Comparison of ENCODE assay signal across 1 cellular context in genomic region chr2:69559696-69560482, GRCh38.
TF ChIP-seq lines count a peak whose summit lies in the region.

No MANE protein-coding gene starts in this region.

TF ChIP-seq in HepG2, 621 proteins besides CTCF, POLR2A, EP300 and RAD21 (continued from another document and continues in another):
- TF ChIP-seq ZBTB14 (CRISPR knock-in tag; IDR thresholded peaks at IDR 0.05) = no peak
- TF ChIP-seq IRF1 (CRISPR knock-in tag; IDR thresholded peaks at IDR 0.05; ENCODE audit: low read depth) = no peak
- peak; percentile 65; the same call in 1 of the 2 replicates for TF ChIP-seq ZNF331 (CRISPR knock-in tag; IDR thresholded peaks at IDR 0.05)
- no peak for TF ChIP-seq ZNF883 (CRISPR knock-in tag; IDR thresholded peaks at IDR 0.05; ENCODE audit: not compliant biosample characterization)
- no peak for TF ChIP-seq ZNF446 (CRISPR knock-in tag; IDR thresholded peaks at IDR 0.05)
- no peak for TF ChIP-seq ZNF230 (CRISPR knock-in tag; IDR thresholded peaks at IDR 0.05)
- TF ChIP-seq ZNF782 (CRISPR knock-in tag; IDR thresholded peaks at IDR 0.05; ENCODE audit: borderline replicate concordance) = peak; percentile 64; the same call in 1 of the 2 replicates
- TF ChIP-seq CERS6 (CRISPR knock-in tag; IDR thresholded peaks at IDR 0.05) = no peak
- TF ChIP-seq ZBTB33 (CRISPR knock-in tag; IDR thresholded peaks at IDR 0.05) = peak; percentile 61; the same call in 1 of the 2 replicates
- no peak for TF ChIP-seq ZNF552 (CRISPR knock-in tag; IDR thresholded peaks at IDR 0.05; ENCODE audit: borderline replicate concordance)
- peak; percentile 89; the same call in 1 of the 2 replicates for TF ChIP-seq ZNF580 (CRISPR knock-in tag; IDR thresholded peaks at IDR 0.05; ENCODE audit: borderline replicate concordance, low read depth)
- TF ChIP-seq ATF2 (CRISPR knock-in tag; IDR thresholded peaks at IDR 0.05) = 0 out of 2 replicates have a peak, but pooled peaks have one; percentile 30
- TF ChIP-seq ONECUT2 (CRISPR knock-in tag; IDR thresholded peaks at IDR 0.05) = no peak
- 0 out of 2 replicates have a peak, but pooled peaks have one; percentile 25 for TF ChIP-seq ZFP1 (CRISPR knock-in tag; IDR thresholded peaks at IDR 0.05)
- 0 out of 2 replicates have a peak, but pooled peaks have one; percentile 14 for TF ChIP-seq ZBTB25 (CRISPR knock-in tag; IDR thresholded peaks at IDR 0.05)
- TF ChIP-seq ZNF747 (CRISPR knock-in tag; IDR thresholded peaks at IDR 0.05; ENCODE audit: borderline replicate concordance) = no peak
- TF ChIP-seq BCLAF1 (IDR thresholded peaks at IDR 0.05) = no peak
- TF ChIP-seq MED8 (CRISPR knock-in tag; IDR thresholded peaks at IDR 0.05; ENCODE audit: insufficient replicate concordance) = no peak
- TF ChIP-seq ZNF530 (CRISPR knock-in tag; IDR thresholded peaks at IDR 0.05; ENCODE audit: low read depth) = no peak
- no peak for TF ChIP-seq RFXANK (CRISPR knock-in tag; IDR thresholded peaks at IDR 0.05)
- TF ChIP-seq MXI1 (IDR thresholded peaks at IDR 0.05; ENCODE audit: borderline replicate concordance, low read depth, low read length) = peak; percentile 31; the same call in 1 of the 3 replicates
- TF ChIP-seq KDM3A (CRISPR knock-in tag; IDR thresholded peaks at IDR 0.05; ENCODE audit: low read depth) = 0 out of 2 replicates have a peak, but pooled peaks have one; percentile 50
- TF ChIP-seq ZNF543 (CRISPR knock-in tag; IDR thresholded peaks at IDR 0.05) = no peak
- TF ChIP-seq BCL6 (CRISPR knock-in tag; IDR thresholded peaks at IDR 0.05) = no peak
- no peak for TF ChIP-seq PAXIP1 (CRISPR knock-in tag; conservative IDR thresholded peaks at IDR 0.05)
- no peak for TF ChIP-seq GABPB1 (CRISPR knock-in tag; IDR thresholded peaks at IDR 0.05)
- TF ChIP-seq KLF9 (CRISPR knock-in tag; IDR thresholded peaks at IDR 0.05; ENCODE audit: low read depth) = 0 out of 2 replicates have a peak, but pooled peaks have one; percentile 34
- TF ChIP-seq ZNF256 (CRISPR knock-in tag; conservative IDR thresholded peaks at IDR 0.05) = no peak
- peak; percentile 69 for TF ChIP-seq IKZF5 (CRISPR knock-in tag; IDR thresholded peaks at IDR 0.05)
- no peak for TF ChIP-seq ZHX2 (IDR thresholded peaks at IDR 0.05; ENCODE audit: low read depth)
- no peak for TF ChIP-seq ZHX2 (CRISPR knock-in tag; IDR thresholded peaks at IDR 0.05; ENCODE audit: borderline replicate concordance)
- TF ChIP-seq ZMAT3 (CRISPR knock-in tag; conservative IDR thresholded peaks at IDR 0.05) = 0 out of 2 replicates have a peak, but pooled peaks have one; percentile 25
- no peak for TF ChIP-seq ZNF816 (CRISPR knock-in tag; IDR thresholded peaks at IDR 0.05; ENCODE audit: borderline replicate concordance)
- no peak for TF ChIP-seq SOX13 (IDR thresholded peaks at IDR 0.05)
- TF ChIP-seq SOX13 (CRISPR knock-in tag; conservative IDR thresholded peaks at IDR 0.05 in 1 of 2, IDR thresholded peaks at IDR 0.05 in 1 of 2) = 0 out of 4 replicates have a peak, but pooled peaks of 1 of the 2 experiments have one; percentile 8
- no peak for TF ChIP-seq SRSF4 (IDR thresholded peaks at IDR 0.05; ENCODE audit: low read depth, low read length, poor library complexity, severe bottlenecking)
